26 cellular contexts compared by ENCODE assay signal in genomic region chr20:51204794-51205193, GRCh38.
"Had no signal": no experiment of that assay in that cellular context is flagged by ENCODE, and none has a peak within 500 bp of the region (broad histone marks: within the 10 kb centered on the region; RNA-seq: fewer than 3 reads in every experiment).

No MANE protein-coding gene starts in this region.

- H3K4me2 ChIP-seq: neural progenitor cell had no signal

- H3K4me1 ChIP-seq: left ventricle myocardium inferior, neural progenitor cell, parathyroid adenoma, right atrium auricular region, stomach, thyroid gland, transverse colon, upper lobe of right lung had no signal

- H3K9ac ChIP-seq: neural progenitor cell, parathyroid adenoma had no signal

- H3K27ac ChIP-seq: left ventricle myocardium inferior, neural progenitor cell, neutrophil, parathyroid adenoma, right atrium auricular region, skin epidermis, stomach, testis, thyroid gland, transverse colon, upper lobe of right lung had no signal

- H2AFZ ChIP-seq: neural progenitor cell, parathyroid adenoma had no signal

- H3K79me2 ChIP-seq: parathyroid adenoma had no signal

- H3K36me3 ChIP-seq: left ventricle myocardium inferior, neural progenitor cell, neutrophil, right atrium auricular region, stomach, thyroid gland, transverse colon, upper lobe of right lung had no signal

- H3K9me3 ChIP-seq: left ventricle myocardium inferior, neutrophil, right atrium auricular region, stomach, testis, thyroid gland, transverse colon, upper lobe of right lung had no signal

- DNase-seq: hypothalamus; immature natural killer cell; left ventricle myocardium inferior; mesendoderm; naive B cell; natural killer cell; nephron progenitor cell; occipital lobe; stimulated activated CD4-positive, alpha-beta T cell treated with anti-CD3 and anti-CD28 coated beads, Interleukin-12 subunit alpha, Interleukin-12 subunit beta, amount 100 ng/mL, for 4 hours; stimulated activated CD4-positive, alpha-beta T cell treated with anti-CD3 and anti-CD28 coated beads, Interleukin-15, amount 100 ng/mL, for 24 hours; stimulated activated CD4-positive, alpha-beta T cell treated with anti-CD3 and anti-CD28 coated beads, Interleukin-2, amount 100 ng/mL, for 24 hours; stimulated activated CD4-positive, alpha-beta T cell treated with anti-CD3 and anti-CD28 coated beads, Interleukin-4, amount 100 ng/mL, for 1 hour; stimulated activated naive B cell treated with anti-CD40 and anti-IgM and Interleukin-4, amounts not matched to agents 10 μg/mL and 1 μg/mL and 100 μg/mL, for 72 hours; stimulated activated naive CD8-positive, alpha-beta T cell treated with anti-CD3 and anti-CD28 coated beads, Interleukin-15, Interleukin-2, amounts not matched to agents 100 U/mL and 50 U/mL, for 24 hours; stomach; testis; thyroid gland; transverse colon; upper lobe of right lung had no signal

- H3K4me3 ChIP-seq: left ventricle myocardium inferior, lung, neural progenitor cell, right atrium auricular region, skin epidermis, stomach, testis, thyroid gland, transverse colon, upper lobe of right lung had no signal

- H3K27me3 ChIP-seq: neural progenitor cell, right atrium auricular region, testis, thyroid gland, upper lobe of right lung had no signal

- ATAC-seq: natural killer cell; sciatic nerve; stimulated activated naive B cell treated with anti-CD40 and anti-IgM and Interleukin-4, amounts not matched to agents 10 μg/mL and 1 μg/mL and 100 μg/mL, for 72 hours; stimulated activated naive CD8-positive, alpha-beta T cell treated with anti-CD3 and anti-CD28 coated beads, Interleukin-15, Interleukin-2, amounts not matched to agents 100 U/mL and 50 U/mL, for 24 hours; upper lobe of right lung had no signal
